In the genomic region with DNA sequence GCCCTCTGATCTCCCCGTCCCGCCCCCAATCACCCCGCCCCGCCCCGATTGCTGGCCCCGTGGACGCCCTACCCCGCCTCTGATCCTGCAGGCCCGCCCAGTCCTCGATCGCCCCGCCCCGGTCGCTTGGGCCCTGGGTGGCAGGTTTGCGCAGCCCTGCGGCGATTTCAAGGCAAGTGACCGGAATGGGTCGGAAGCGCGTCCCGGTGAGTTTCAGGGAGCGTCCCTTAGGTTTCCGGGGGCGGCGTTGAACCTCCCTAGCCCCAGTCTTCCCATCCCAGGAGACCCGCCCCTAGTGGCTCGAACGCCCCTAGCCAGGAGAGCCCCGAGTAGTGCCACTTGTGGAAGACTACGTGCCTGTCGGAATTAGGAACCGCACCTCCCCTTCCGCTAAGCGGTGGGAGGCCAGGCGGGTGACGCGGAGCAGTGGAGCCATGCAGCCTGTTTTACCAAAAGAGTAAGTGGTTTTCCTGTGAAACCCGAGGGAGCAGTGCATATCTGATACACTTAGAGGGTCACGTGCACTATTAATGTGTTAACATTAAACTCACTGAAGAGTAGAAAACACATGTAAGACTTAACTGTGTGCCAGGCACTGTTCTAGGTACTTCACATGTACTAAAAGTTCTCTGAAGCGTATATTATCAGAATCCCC, we compare ENCODE assay signal across 1 cellular context.
TF ChIP-seq lines count a peak whose summit lies in the region.

No MANE protein-coding gene starts in this region.

TF ChIP-seq in WTC11, 78 proteins besides CTCF, POLR2A, EP300 and RAD21 (continued from another document and continues in another):
- TF ChIP-seq STAT6 (CRISPR knock-in tag; conservative IDR thresholded peaks at IDR 0.05; ENCODE audit: low read depth), result no peak
- TF ChIP-seq SMAD4 (CRISPR knock-in tag; IDR thresholded peaks at IDR 0.05), result no peak
- TF ChIP-seq MYBL2 (CRISPR knock-in tag; IDR thresholded peaks at IDR 0.05), result 0 out of 2 replicates have a peak, but pooled peaks have one; percentile 24
- TF ChIP-seq SOX15 (CRISPR knock-in tag; IDR thresholded peaks at IDR 0.05), result no peak
- no peak for TF ChIP-seq FOXP4 (CRISPR knock-in tag; IDR thresholded peaks at IDR 0.05)
- no peak for TF ChIP-seq FOXJ3 (CRISPR knock-in tag; IDR thresholded peaks at IDR 0.05; ENCODE audit: borderline replicate concordance)
- no peak for TF ChIP-seq JAZF1 (CRISPR knock-in tag; IDR thresholded peaks at IDR 0.05)
- TF ChIP-seq AFF4 (CRISPR knock-in tag; IDR thresholded peaks at IDR 0.05; ENCODE audit: borderline replicate concordance), result no peak
- TF ChIP-seq, protein P1, sequence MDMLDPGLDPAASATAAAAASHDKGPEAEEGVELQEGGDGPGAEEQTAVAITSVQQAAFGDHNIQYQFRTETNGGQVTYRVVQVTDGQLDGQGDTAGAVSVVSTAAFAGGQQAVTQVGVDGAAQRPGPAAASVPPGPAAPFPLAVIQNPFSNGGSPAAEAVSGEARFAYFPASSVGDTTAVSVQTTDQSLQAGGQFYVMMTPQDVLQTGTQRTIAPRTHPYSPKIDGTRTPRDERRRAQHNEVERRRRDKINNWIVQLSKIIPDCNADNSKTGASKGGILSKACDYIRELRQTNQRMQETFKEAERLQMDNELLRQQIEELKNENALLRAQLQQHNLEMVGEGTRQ (CRISPR knock-in tag; IDR thresholded peaks at IDR 0.05), result 0 out of 2 replicates have a peak, but pooled peaks have one; percentile 24
- TF ChIP-seq, protein P2, sequence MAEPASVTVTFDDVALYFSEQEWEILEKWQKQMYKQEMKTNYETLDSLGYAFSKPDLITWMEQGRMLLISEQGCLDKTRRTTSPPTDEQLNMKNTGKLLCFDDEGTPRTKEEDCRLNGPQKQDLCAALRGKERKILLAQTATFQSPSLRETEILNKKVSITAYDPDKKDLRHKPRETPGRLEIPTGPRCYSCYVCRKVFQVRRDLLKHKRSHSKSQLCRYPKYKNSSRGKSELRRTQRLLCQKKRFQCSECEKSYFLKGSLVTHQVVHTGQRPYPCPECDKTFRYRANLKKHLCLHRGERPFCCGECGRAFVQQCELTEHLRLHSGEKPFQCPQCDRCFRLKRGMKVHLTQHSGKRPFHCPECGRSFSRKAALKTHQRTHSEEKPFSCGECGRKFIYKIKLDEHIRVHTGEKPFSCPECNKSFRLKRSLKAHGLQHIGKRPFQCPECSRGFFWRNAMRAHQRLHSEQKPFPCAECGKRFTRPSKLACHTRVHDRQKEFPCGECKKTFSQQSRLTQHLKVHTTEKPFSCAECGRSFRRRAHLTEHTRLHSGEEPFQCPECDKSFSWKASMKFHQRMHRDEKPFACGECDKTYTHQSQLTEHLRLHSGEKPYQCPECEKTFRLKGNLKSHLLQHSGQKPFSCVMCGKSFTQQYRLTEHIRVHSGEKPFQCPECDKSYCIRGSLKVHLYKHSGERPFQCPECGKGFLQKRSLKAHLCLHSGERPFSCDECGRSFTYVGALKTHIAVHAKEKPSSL (CRISPR knock-in tag; conservative IDR thresholded peaks at IDR 0.05), result no peak
- no peak for TF ChIP-seq NR1H2 (CRISPR knock-in tag; IDR thresholded peaks at IDR 0.05)
- TF ChIP-seq OVOL2 (CRISPR knock-in tag; IDR thresholded peaks at IDR 0.05; ENCODE audit: borderline replicate concordance), result no peak
- TF ChIP-seq PRRX2 (CRISPR knock-in tag; IDR thresholded peaks at IDR 0.05), result no peak
- TF ChIP-seq ZNF396 (CRISPR knock-in tag; IDR thresholded peaks at IDR 0.05; ENCODE audit: borderline replicate concordance), result no peak
- no peak for TF ChIP-seq IRF1 (CRISPR knock-in tag; IDR thresholded peaks at IDR 0.05)
- TF ChIP-seq, protein P3, sequence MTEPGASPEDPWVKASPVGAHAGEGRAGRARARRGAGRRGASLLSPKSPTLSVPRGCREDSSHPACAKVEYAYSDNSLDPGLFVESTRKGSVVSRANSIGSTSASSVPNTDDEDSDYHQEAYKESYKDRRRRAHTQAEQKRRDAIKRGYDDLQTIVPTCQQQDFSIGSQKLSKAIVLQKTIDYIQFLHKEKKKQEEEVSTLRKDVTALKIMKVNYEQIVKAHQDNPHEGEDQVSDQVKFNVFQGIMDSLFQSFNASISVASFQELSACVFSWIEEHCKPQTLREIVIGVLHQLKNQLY (CRISPR knock-in tag; IDR thresholded peaks at IDR 0.05), result no peak
- no peak for TF ChIP-seq NFYB (CRISPR knock-in tag; conservative IDR thresholded peaks at IDR 0.05; ENCODE audit: low read depth)
- TF ChIP-seq SMAD3 (CRISPR knock-in tag; IDR thresholded peaks at IDR 0.05; ENCODE audit: borderline replicate concordance), result no peak
- no peak for TF ChIP-seq ESRRA (CRISPR knock-in tag; IDR thresholded peaks at IDR 0.05; ENCODE audit: borderline replicate concordance)
- TF ChIP-seq ZNF138 (CRISPR knock-in tag; conservative IDR thresholded peaks at IDR 0.05), result no peak
- no peak for TF ChIP-seq CREB1 (CRISPR knock-in tag; IDR thresholded peaks at IDR 0.05)
- TF ChIP-seq TCF7 (CRISPR knock-in tag; IDR thresholded peaks at IDR 0.05; ENCODE audit: low read depth), result no peak
- no peak for TF ChIP-seq NFE2L1 (CRISPR knock-in tag; IDR thresholded peaks at IDR 0.05)
- TF ChIP-seq, protein P4, sequence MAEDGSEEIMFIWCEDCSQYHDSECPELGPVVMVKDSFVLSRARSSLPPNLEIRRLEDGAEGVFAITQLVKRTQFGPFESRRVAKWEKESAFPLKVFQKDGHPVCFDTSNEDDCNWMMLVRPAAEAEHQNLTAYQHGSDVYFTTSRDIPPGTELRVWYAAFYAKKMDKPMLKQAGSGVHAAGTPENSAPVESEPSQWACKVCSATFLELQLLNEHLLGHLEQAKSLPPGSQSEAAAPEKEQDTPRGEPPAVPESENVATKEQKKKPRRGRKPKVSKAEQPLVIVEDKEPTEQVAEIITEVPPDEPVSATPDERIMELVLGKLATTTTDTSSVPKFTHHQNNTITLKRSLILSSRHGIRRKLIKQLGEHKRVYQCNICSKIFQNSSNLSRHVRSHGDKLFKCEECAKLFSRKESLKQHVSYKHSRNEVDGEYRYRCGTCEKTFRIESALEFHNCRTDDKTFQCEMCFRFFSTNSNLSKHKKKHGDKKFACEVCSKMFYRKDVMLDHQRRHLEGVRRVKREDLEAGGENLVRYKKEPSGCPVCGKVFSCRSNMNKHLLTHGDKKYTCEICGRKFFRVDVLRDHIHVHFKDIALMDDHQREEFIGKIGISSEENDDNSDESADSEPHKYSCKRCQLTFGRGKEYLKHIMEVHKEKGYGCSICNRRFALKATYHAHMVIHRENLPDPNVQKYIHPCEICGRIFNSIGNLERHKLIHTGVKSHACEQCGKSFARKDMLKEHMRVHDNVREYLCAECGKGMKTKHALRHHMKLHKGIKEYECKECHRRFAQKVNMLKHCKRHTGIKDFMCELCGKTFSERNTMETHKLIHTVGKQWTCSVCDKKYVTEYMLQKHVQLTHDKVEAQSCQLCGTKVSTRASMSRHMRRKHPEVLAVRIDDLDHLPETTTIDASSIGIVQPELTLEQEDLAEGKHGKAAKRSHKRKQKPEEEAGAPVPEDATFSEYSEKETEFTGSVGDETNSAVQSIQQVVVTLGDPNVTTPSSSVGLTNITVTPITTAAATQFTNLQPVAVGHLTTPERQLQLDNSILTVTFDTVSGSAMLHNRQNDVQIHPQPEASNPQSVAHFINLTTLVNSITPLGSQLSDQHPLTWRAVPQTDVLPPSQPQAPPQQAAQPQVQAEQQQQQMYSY (CRISPR knock-in tag; IDR thresholded peaks at IDR 0.05), result peak; percentile 56
- no peak for TF ChIP-seq NR3C1 (CRISPR knock-in tag; conservative IDR thresholded peaks at IDR 0.05; ENCODE audit: low read depth)
- no peak for TF ChIP-seq ZNF317 (CRISPR knock-in tag; IDR thresholded peaks at IDR 0.05; ENCODE audit: borderline replicate concordance, low read depth)
- TF ChIP-seq ZSCAN18 (CRISPR knock-in tag; IDR thresholded peaks at IDR 0.05), result no peak
- TF ChIP-seq ZNF423 (CRISPR knock-in tag; IDR thresholded peaks at IDR 0.05), result no peak
- no peak for TF ChIP-seq GRHL2 (CRISPR knock-in tag; IDR thresholded peaks at IDR 0.05; ENCODE audit: insufficient replicate concordance, severe bottlenecking)
- TF ChIP-seq, protein P5, sequence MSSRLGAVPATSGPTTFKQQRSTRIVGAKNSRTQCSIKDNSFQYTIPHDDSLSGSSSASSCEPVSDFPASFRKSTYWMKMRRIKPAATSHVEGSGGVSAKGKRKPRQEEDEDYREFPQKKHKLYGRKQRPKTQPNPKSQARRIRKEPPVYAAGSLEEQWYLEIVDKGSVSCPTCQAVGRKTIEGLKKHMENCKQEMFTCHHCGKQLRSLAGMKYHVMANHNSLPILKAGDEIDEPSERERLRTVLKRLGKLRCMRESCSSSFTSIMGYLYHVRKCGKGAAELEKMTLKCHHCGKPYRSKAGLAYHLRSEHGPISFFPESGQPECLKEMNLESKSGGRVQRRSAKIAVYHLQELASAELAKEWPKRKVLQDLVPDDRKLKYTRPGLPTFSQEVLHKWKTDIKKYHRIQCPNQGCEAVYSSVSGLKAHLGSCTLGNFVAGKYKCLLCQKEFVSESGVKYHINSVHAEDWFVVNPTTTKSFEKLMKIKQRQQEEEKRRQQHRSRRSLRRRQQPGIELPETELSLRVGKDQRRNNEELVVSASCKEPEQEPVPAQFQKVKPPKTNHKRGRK (CRISPR knock-in tag; IDR thresholded peaks at IDR 0.05; ENCODE audit: borderline replicate concordance), result no peak
